1 cellular context compared by ENCODE assay signal in the genomic region with DNA sequence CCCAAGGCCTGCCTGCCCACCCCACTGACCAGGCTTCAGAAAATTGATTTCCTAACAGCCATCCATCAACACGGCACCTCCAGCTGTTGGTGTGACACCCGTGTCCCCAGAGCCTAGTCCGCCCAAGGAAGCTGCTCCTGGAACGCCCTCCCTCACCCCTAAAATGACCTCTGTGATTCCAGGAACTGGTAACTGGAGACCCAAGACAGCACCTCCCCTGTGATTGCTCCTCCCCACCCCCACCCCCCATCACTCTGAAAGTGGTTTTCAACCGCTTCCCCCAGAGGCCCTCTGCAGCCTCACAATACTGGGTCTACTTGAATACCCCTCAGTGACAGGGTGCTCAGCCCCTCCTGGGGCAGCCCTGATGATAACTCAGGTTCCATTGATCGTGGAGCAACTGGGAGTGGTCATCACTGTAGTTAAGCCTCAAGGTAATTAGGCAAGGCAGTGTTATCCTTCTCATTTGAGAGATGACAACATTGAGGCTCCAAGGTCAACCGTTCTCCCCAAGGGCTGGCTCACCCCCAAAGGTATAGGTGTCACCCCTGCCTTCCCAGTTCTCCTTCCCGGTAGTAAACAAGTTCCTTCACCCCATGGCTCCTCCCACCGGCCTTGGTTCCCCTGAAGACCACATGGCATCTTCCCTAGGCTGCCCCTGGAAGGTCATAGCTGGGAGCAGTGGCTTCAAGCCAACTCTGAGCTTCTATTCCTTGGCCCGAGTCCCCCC.
TF ChIP-seq lines count a peak whose summit lies in the region.

No MANE protein-coding gene starts in this region.

TF ChIP-seq in IMR-90, 13 proteins besides CTCF, POLR2A, EP300 and RAD21 (continued from another document):
- TF ChIP-seq CHD1 (IDR thresholded peaks at IDR 0.05; ENCODE audit: low read depth, low read length), result no peak
- TF ChIP-seq, protein P1, sequence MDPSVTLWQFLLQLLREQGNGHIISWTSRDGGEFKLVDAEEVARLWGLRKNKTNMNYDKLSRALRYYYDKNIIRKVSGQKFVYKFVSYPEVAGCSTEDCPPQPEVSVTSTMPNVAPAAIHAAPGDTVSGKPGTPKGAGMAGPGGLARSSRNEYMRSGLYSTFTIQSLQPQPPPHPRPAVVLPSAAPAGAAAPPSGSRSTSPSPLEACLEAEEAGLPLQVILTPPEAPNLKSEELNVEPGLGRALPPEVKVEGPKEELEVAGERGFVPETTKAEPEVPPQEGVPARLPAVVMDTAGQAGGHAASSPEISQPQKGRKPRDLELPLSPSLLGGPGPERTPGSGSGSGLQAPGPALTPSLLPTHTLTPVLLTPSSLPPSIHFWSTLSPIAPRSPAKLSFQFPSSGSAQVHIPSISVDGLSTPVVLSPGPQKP (IDR thresholded peaks at IDR 0.05; ENCODE audit: borderline replicate concordance, low read depth, low read length), result no peak
- no peak for TF ChIP-seq FOS (IDR thresholded peaks at IDR 0.05; ENCODE audit: low read depth, low read length)
- TF ChIP-seq BHLHE40 (IDR thresholded peaks at IDR 0.05; ENCODE audit: low read depth, low read length), result no peak
- no peak for TF ChIP-seq RCOR1 (IDR thresholded peaks at IDR 0.05; ENCODE audit: insufficient replicate concordance, low read length)
